Comparison of ENCODE assay signal across 8 cellular contexts in genomic region chr9:127770905-127771569, GRCh38. TPM values are rescaled to one million over a fixed set of nuclear protein-coding genes. Genes with fewer than 3 reads are reported as not detected.
DNase-seq lines count a peak whose midpoint lies in the region; ATAC-seq and TF ChIP-seq lines count a peak whose summit lies in the region.

No MANE protein-coding gene starts in this region.

- H3K36me3 ChIP-seq in CD4-positive, CD25-positive, alpha-beta regulatory T cell (ENCODE audit: control insufficient read depth, insufficient read depth, low read length) = peaks cover 26% of the 10 kb centered on the region
- H3K36me3 ChIP-seq in lung (ENCODE audit: control insufficient read depth in 2 of 2, insufficient read depth in 2 of 2, low read length in 2 of 2) = peaks cover 0 to 10% of the 10 kb centered on the region in 2 donors

- H3K4me1 ChIP-seq in CD4-positive, CD25-positive, alpha-beta regulatory T cell (ENCODE audit: control insufficient read depth, insufficient read depth, low read length, poor library complexity, severe bottlenecking) = peaks cover 76% of the 10 kb centered on the region
- peaks cover 0 to 16% of the 10 kb centered on the region in 2 donors for H3K4me1 ChIP-seq in lung (ENCODE audit: control insufficient read depth in 2 of 2, insufficient read depth in 2 of 2, low read length in 2 of 2)

- peaks cover 24% of the 10 kb centered on the region for H3K36me3 Mint-ChIP-seq in CD4-positive, CD25-positive, alpha-beta regulatory T cell
- H3K36me3 Mint-ChIP-seq in activated CD8-positive, alpha-beta T cell treated with anti-CD3 and anti-CD28 coated beads, Interleukin-2, amount 10 ng/mL, durations not matched to agents 7 days and 5 days (ENCODE audit: low read depth) = peaks cover 78% of the 10 kb centered on the region

- WGBS in lung, 2 donors = 1 to 2% methylated on average over 30 to 43 of the region's 43 CpGs

- no peaks in the 10 kb centered on the region for H3K27me3 ChIP-seq in CD4-positive, CD25-positive, alpha-beta regulatory T cell (ENCODE audit: control insufficient read depth, insufficient read depth, low read length)
- no peaks in the 10 kb centered on the region for H3K27me3 ChIP-seq in lung (ENCODE audit: control insufficient read depth, insufficient read depth)

- peak overlapping the region; percentile 79 for H3K4me3 ChIP-seq in CD4-positive, CD25-positive, alpha-beta regulatory T cell (ENCODE audit: low read depth, low read length)
- H3K4me3 ChIP-seq in lung = peak overlapping the region; percentile 41

- CTCF ChIA-PET in activated CD8-positive, alpha-beta T cell treated with anti-CD3 and anti-CD28 coated beads, Interleukin-2, amount 10 ng/mL, durations not matched to agents 7 days and 5 days (lab: Charles Lee) = interaction anchor here (0.8 to 11.1 kb wide), 7 partner anchors 9 to 150 kb away, joined by 3 to 102 read pairs (median 14); partner anchors contain the start of genes CDK9, ST6GALNAC4 and TOR2A

- no peaks in the 10 kb centered on the region for H3K27me3 Mint-ChIP-seq in CD4-positive, CD25-positive, alpha-beta regulatory T cell
- H3K27me3 Mint-ChIP-seq in activated CD8-positive, alpha-beta T cell treated with anti-CD3 and anti-CD28 coated beads, Interleukin-2, amount 10 ng/mL, durations not matched to agents 7 days and 5 days (ENCODE audit: low read depth) = no peaks in the 10 kb centered on the region

- peak; percentile 88 to 89 for ATAC-seq in CD4-positive, CD25-positive, alpha-beta regulatory T cell (ENCODE audit: low read depth in 2 of 2)
- ATAC-seq in GM19452 (IDR thresholded peaks at IDR 0.05; ENCODE audit: unreplicated experiment) (peak; percentile 81), HG03571 (IDR thresholded peaks at IDR 0.05; ENCODE audit: unreplicated experiment) (peak; percentile 83), lung (ENCODE audit: insufficient read depth, low FRiP score) (peak; percentile 98)
- peak; percentile 92 for ATAC-seq in activated CD8-positive, alpha-beta T cell treated with anti-CD3 and anti-CD28 coated beads, Interleukin-2, amount 10 ng/mL, durations not matched to agents 7 days and 5 days

- POLR2A ChIA-PET in activated CD8-positive, alpha-beta T cell treated with anti-CD3 and anti-CD28 coated beads, Interleukin-2, amount 10 ng/mL, durations not matched to agents 7 days and 5 days (lab: Charles Lee) = interaction anchor here (0.6 to 4.0 kb wide), 16 partner anchors 8 to 320 kb away, joined by 3 to 27 read pairs (median 4); partner anchors contain the start of genes CDK9, FPGS, LRSAM1 and RPL12

- DNase-seq in CD4-positive, CD25-positive, alpha-beta regulatory T cell = peak; percentile 91 to 98 (median 91)
- peak; percentile 99 for DNase-seq in NCI-H774 (lab: John Stamatoyannopoulos, UW)
- peak; percentile 98 for DNase-seq in activated CD8-positive, alpha-beta T cell treated with anti-CD3 and anti-CD28 coated beads, Interleukin-2, amount 10 ng/mL, durations not matched to agents 7 days and 5 days
- peak; percentile 84 for DNase-seq in effector CD4-positive, alpha-beta T cell
- DNase-seq in lung (ENCODE audit: low spot score) = peak; percentile 99
- DNase-seq in stimulated activated CD4-positive, alpha-beta T cell treated with anti-CD3 and anti-CD28 coated beads, TNF-alpha, amount 100 ng/mL, for 1 hour (ENCODE audit: low read depth in 3 of 3, low spot score in 1 of 3) = peak; percentile 90 to 96 (median 95)

- H3K9me3 Mint-ChIP-seq in CD4-positive, CD25-positive, alpha-beta regulatory T cell = no peaks in the 10 kb centered on the region
- H3K9me3 Mint-ChIP-seq in activated CD8-positive, alpha-beta T cell treated with anti-CD3 and anti-CD28 coated beads, Interleukin-2, amount 10 ng/mL, durations not matched to agents 7 days and 5 days (ENCODE audit: insufficient read depth) = no peaks in the 10 kb centered on the region

- TF ChIP-seq CTCF in lung (IDR thresholded peaks at IDR 0.05; ENCODE audit: control extremely low read depth, extremely low read depth) = no peak

- H3K4me1 Mint-ChIP-seq in CD4-positive, CD25-positive, alpha-beta regulatory T cell = peaks cover 0 to 84% (median 42%) of the 10 kb centered on the region in 4 donors
- H3K4me1 Mint-ChIP-seq in activated CD8-positive, alpha-beta T cell treated with anti-CD3 and anti-CD28 coated beads, Interleukin-2, amount 10 ng/mL, durations not matched to agents 7 days and 5 days (ENCODE audit: low read depth) = peaks cover 86% of the 10 kb centered on the region

- peak overlapping the region; percentile 97 for H3K27ac ChIP-seq in CD4-positive, CD25-positive, alpha-beta regulatory T cell (ENCODE audit: insufficient read depth, low read length, poor library complexity, severe bottlenecking)
- H3K27ac ChIP-seq in lung (ENCODE audit: low read depth in 1 of 2, low read length in 1 of 2) = peak overlapping the region; percentile 9 to 82

- H3K4me3 Mint-ChIP-seq in CD4-positive, CD25-positive, alpha-beta regulatory T cell = peak overlapping the region; percentile 87 to 95 (median 93)
- H3K4me3 Mint-ChIP-seq in activated CD8-positive, alpha-beta T cell treated with anti-CD3 and anti-CD28 coated beads, Interleukin-2, amount 10 ng/mL, durations not matched to agents 7 days and 5 days = peak overlapping the region; percentile 89

- no peaks in the 10 kb centered on the region for H3K9me3 ChIP-seq in CD4-positive, CD25-positive, alpha-beta regulatory T cell (ENCODE audit: control insufficient read depth in 2 of 2, low read length in 2 of 2)
- H3K9me3 ChIP-seq in lung (ENCODE audit: control insufficient read depth in 2 of 2, insufficient read depth in 1 of 2, low read length in 1 of 2) = no peaks in the 10 kb centered on the region

- H3K27ac Mint-ChIP-seq in CD4-positive, CD25-positive, alpha-beta regulatory T cell = peak overlapping the region; percentile 95 to 97 (median 95)
- peak overlapping the region; percentile 85 for H3K27ac Mint-ChIP-seq in activated CD8-positive, alpha-beta T cell treated with anti-CD3 and anti-CD28 coated beads, Interleukin-2, amount 10 ng/mL, durations not matched to agents 7 days and 5 days

RNA-seq across cellular contexts. Expression of gene SH2D3C, which starts 7.4 kb away (rescaled TPM):
- 39.3 TPM for total RNA-seq in CD4-positive, CD25-positive, alpha-beta regulatory T cell
- polyA plus RNA-seq in CD4-positive, CD25-positive, alpha-beta regulatory T cell = 10 to 100 TPM; 17.7 to 30.5 (median 21.1) TPM
- total RNA-seq in activated CD8-positive, alpha-beta T cell treated with anti-CD3 and anti-CD28 coated beads, Interleukin-2, amount 10 ng/mL, durations not matched to agents 7 days and 5 days = 10 to 100 TPM; 75.6 to 77.5 TPM
- 10 to 100 TPM; 34.5 to 51.5 TPM for total RNA-seq in lung
- polyA plus RNA-seq in lung = 10 to 100 TPM; 41.0 to 43.0 TPM

RNA-seq across cellular contexts. Expression of gene CDK9, which starts 14.8 kb away (rescaled TPM):
- 89.3 TPM for total RNA-seq in CD4-positive, CD25-positive, alpha-beta regulatory T cell
- polyA plus RNA-seq in CD4-positive, CD25-positive, alpha-beta regulatory T cell = 10 to 100 TPM; 43.3 to 67.4 (median 53.3) TPM
- 100 to 1,000 TPM; 132 to 136 TPM for total RNA-seq in activated CD8-positive, alpha-beta T cell treated with anti-CD3 and anti-CD28 coated beads, Interleukin-2, amount 10 ng/mL, durations not matched to agents 7 days and 5 days
- total RNA-seq in lung = 10 to 100 TPM; 54.9 to 97.9 TPM
- polyA plus RNA-seq in lung = 10 to 100 TPM; 53.9 to 55.9 TPM

RNA-seq across cellular contexts. Expression of gene FPGS, which starts 31.6 kb away (rescaled TPM):
- total RNA-seq in CD4-positive, CD25-positive, alpha-beta regulatory T cell = 64.7 TPM
- polyA plus RNA-seq in CD4-positive, CD25-positive, alpha-beta regulatory T cell = 10 to 100 TPM; 40.1 to 50.6 (median 45.2) TPM
- total RNA-seq in activated CD8-positive, alpha-beta T cell treated with anti-CD3 and anti-CD28 coated beads, Interleukin-2, amount 10 ng/mL, durations not matched to agents 7 days and 5 days = 10 to 100 TPM; 91.5 to 98.3 TPM
- total RNA-seq in lung = 100 to 1,000 TPM in 1 of 2 donors, 10 to 100 TPM in 1; 42.5 to 115 TPM
- polyA plus RNA-seq in lung = 10 to 100 TPM; 89.6 to 97.6 TPM

RNA-seq across cellular contexts. Expression of gene TOR2A, which starts 35.9 kb away (rescaled TPM):
- total RNA-seq in CD4-positive, CD25-positive, alpha-beta regulatory T cell = 11.9 TPM
- polyA plus RNA-seq in CD4-positive, CD25-positive, alpha-beta regulatory T cell = 10 to 100 TPM; 20.1 to 30.2 (median 24.8) TPM
- 10 to 100 TPM; 27.0 to 29.1 TPM for total RNA-seq in activated CD8-positive, alpha-beta T cell treated with anti-CD3 and anti-CD28 coated beads, Interleukin-2, amount 10 ng/mL, durations not matched to agents 7 days and 5 days
- total RNA-seq in lung = 10 to 100 TPM in 1 of 2 donors, 1 to 10 TPM in 1; 8.8 to 19.8 TPM
- 10 to 100 TPM; 14.0 to 30.8 TPM for polyA plus RNA-seq in lung

RNA-seq across cellular contexts. Expression of gene TTC16, which starts 55.2 kb away (rescaled TPM):
- 1.7 TPM for total RNA-seq in CD4-positive, CD25-positive, alpha-beta regulatory T cell
- polyA plus RNA-seq in CD4-positive, CD25-positive, alpha-beta regulatory T cell = under 1 TPM in 2 of 4 donors, not detected in 2; 0.28 to 0.38 TPM
- 1 to 10 TPM; 4.7 to 5.0 TPM for total RNA-seq in activated CD8-positive, alpha-beta T cell treated with anti-CD3 and anti-CD28 coated beads, Interleukin-2, amount 10 ng/mL, durations not matched to agents 7 days and 5 days
- total RNA-seq in lung = 1 to 10 TPM; 4.0 to 5.6 TPM
- 1 to 10 TPM; 1.5 TPM for polyA plus RNA-seq in lung

Comparison
In these comparisons a context has a peak if more than half of its experiments do, and no peak if none do; other contexts are left out.
1. Peak in every context shown above with its lines: DNase-seq, ATAC-seq, H3K4me3 ChIP-seq and H3K27ac ChIP-seq.